Comparison of ENCODE assay signal across 8 cellular contexts in genomic region chr11:118488480-118489109, GRCh38. TPM values are rescaled to one million over a fixed set of nuclear protein-coding genes. Genes with fewer than 3 reads are reported as not detected.
DNase-seq lines count a peak whose midpoint lies in the region; ATAC-seq and TF ChIP-seq lines count a peak whose summit lies in the region.

No MANE protein-coding gene starts in this region.

- intact Hi-C loops in left ventricle myocardium superior (cut with micrococcal nuclease) (loop anchor here (5.0 kb wide), 1 partner anchor 91 kb away; no protein-coding TSS in a partner anchor), sciatic nerve (cut with DNase I) (loop anchor here (10.0 kb wide), 1 partner anchor 94 kb away; no protein-coding TSS in a partner anchor)

- H3K9me3 ChIP-seq in adipocyte (ENCODE audit: control insufficient read depth, low read length), result no peaks in the 10 kb centered on the region

- peak; percentile 74 for TF ChIP-seq CTCF in GM06990 (IDR thresholded peaks at IDR 0.05; ENCODE audit: insufficient read depth, low read length, poor library complexity, severe bottlenecking)

- DNase-seq in GM06990 (ENCODE audit: extremely low read depth, insufficient read length) (peak; percentile 29), NCI-H146 (lab: John Stamatoyannopoulos, UW) (peak; percentile 58), T-helper 1 cell (peak; percentile 57 to 77 (median 71)), adipocyte (ENCODE audit: low read depth) (peak; percentile 89), left ventricle myocardium superior (peak; percentile 43), sciatic nerve (ENCODE audit: low spot score) (peak; percentile 76)

- H3K27me3 ChIP-seq in GM06990 (replicated peaks; ENCODE audit: control insufficient read depth, insufficient read depth, low read length) (no peaks in the 10 kb centered on the region), adipocyte (replicated peaks; ENCODE audit: control insufficient read depth, insufficient read depth, low read length) (no peaks in the 10 kb centered on the region)

- H3K36me3 ChIP-seq in GM06990 (ENCODE audit: control insufficient read depth, insufficient read depth, low read length), result peaks cover 12% of the 10 kb centered on the region
- peaks cover 84% of the 10 kb centered on the region for H3K36me3 ChIP-seq in adipocyte (ENCODE audit: control insufficient read depth, insufficient read depth, low read length, severe bottlenecking)

- H3K4me1 ChIP-seq in adipocyte (ENCODE audit: control insufficient read depth, insufficient read depth, low read length), result peaks cover 3% of the 10 kb centered on the region

- H3K9ac ChIP-seq in adipocyte (ENCODE audit: low read length), result no peak overlapping the region

- peak; percentile 65 for ATAC-seq in left ventricle myocardium superior
- ATAC-seq in sciatic nerve, result peak; percentile 62
- no peak for ATAC-seq in GM19395 (IDR thresholded peaks at IDR 0.05; ENCODE audit: unreplicated experiment)
- no peak for ATAC-seq in HG03108 (IDR thresholded peaks at IDR 0.05; ENCODE audit: unreplicated experiment)

- H3K4me3 ChIP-seq in GM06990 (replicated peaks; ENCODE audit: low read depth, low read length), result no peak overlapping the region
- H3K4me3 ChIP-seq in adipocyte (ENCODE audit: low read length), result no peak overlapping the region

RNA-seq across cellular contexts. Expression of gene TTC36, which starts 38.7 kb away (rescaled TPM):
- 1.2 TPM for total RNA-seq in left ventricle myocardium superior
- total RNA-seq in sciatic nerve, result 0.71 TPM

RNA-seq across cellular contexts. Expression of gene TMEM25, which starts 42.4 kb away (rescaled TPM):
- 13.4 TPM for total RNA-seq in left ventricle myocardium superior
- 20.9 TPM for total RNA-seq in sciatic nerve

RNA-seq across cellular contexts. Expression of gene KMT2A, which starts 52.3 kb away (rescaled TPM):
- total RNA-seq in left ventricle myocardium superior (21.1 TPM), sciatic nerve (132 TPM)

Comparison
In these comparisons a context has a peak if more than half of its experiments do, and no peak if none do; other contexts are left out.
1. DNase-seq: peak in every context shown above with its lines; median percentile 89 in adipocyte; 76 in sciatic nerve; 71 in T-helper 1 cell; 58 in NCI-H146; 43 in left ventricle myocardium superior; 29 in GM06990.
2. ATAC-seq: peak in left ventricle myocardium superior (single experiment) and sciatic nerve (single experiment); none in GM19395 (single experiment) and HG03108 (single experiment).